ENCODE assay signal across 15 cellular contexts in the genomic region with DNA sequence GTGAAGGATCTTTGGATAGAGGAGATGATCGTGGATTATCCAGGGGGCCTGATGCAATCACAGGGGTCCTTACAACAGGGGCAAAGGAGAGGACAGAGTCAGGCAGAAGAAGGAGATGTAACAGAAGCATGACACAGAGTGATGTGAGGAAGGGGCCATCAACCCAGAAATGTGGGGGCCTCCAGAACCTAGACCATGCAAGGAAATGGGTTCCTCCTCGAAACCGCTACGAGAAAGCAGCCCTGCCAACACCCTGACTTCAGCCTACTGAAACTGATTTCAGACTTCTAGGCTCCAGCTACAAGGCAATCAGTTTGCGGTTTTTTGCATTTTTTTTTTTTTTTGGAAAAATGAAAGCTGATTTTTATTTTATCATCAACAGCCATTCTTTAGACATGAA. TPM values are rescaled to one million over a fixed set of nuclear protein-coding genes. Genes with fewer than 3 reads are reported as not detected.
A peak's percentile ranks its signal among the peaks of the same experiment; 100 is the strongest.
DNase-seq lines count a peak whose midpoint lies in the region; ATAC-seq and TF ChIP-seq lines count a peak whose summit lies in the region.
"Had no signal": no experiment of that assay in that cellular context is flagged by ENCODE, and none has a peak within 500 bp of the region (broad histone marks: within the 10 kb centered on the region; RNA-seq: fewer than 3 reads in every experiment).

No MANE protein-coding gene starts in this region.

- DNase-seq in Calu3 (no peak), RWPE2 (ENCODE audit: low spot score) (peak; percentile 6), mesenteric fat pad (ENCODE audit: low spot score) (peak; percentile 35), sigmoid colon (peak; percentile 42), GM19238 (ENCODE audit: insufficient read length, low spot score) (no peak), esophagus squamous epithelium (lab: John Stamatoyannopoulos, UW) (no peak)
- no peak for DNase-seq in stimulated activated naive CD8-positive, alpha-beta T cell treated with anti-CD3 and anti-CD28 coated beads, Interleukin-15, amount 100 ng/mL, for 72 hours
- DNase-seq: 8988T; AML-193; CD8-positive, alpha-beta memory T cell; DMS79; H9 had no signal

- TF ChIP-seq EP300 in sigmoid colon (IDR thresholded peaks at IDR 0.05) = no peak

- no peaks in the 10 kb centered on the region for H3K9me3 Mint-ChIP-seq in Calu3 (ENCODE audit: low read depth, unreplicated experiment)
- no peaks in the 10 kb centered on the region for H3K9me3 Mint-ChIP-seq in stimulated activated naive CD8-positive, alpha-beta T cell treated with anti-CD3 and anti-CD28 coated beads, Interleukin-15, amount 100 ng/mL, for 72 hours
- H3K9me3 Mint-ChIP-seq: GM23338, H9 had no signal

- H3K36me3 ChIP-seq in RWPE2 (ENCODE audit: low read depth) (no peaks in the 10 kb centered on the region), sigmoid colon (no peaks in the 10 kb centered on the region), esophagus squamous epithelium (no peaks in the 10 kb centered on the region)
- H3K36me3 ChIP-seq: BLaER1 had no signal

- H3K27ac Mint-ChIP-seq in Calu3 (ENCODE audit: unreplicated experiment) = peak overlapping the region; percentile 27
- no peak overlapping the region for H3K27ac Mint-ChIP-seq in stimulated activated naive CD8-positive, alpha-beta T cell treated with anti-CD3 and anti-CD28 coated beads, Interleukin-15, amount 100 ng/mL, for 72 hours
- H3K27ac Mint-ChIP-seq: CD8-positive, alpha-beta memory T cell; GM23338; H9 had no signal

- CTCF ChIA-PET in Calu3 (lab: Charles Lee) = interaction anchor here (0.7 kb wide), 1 partner anchor 17 kb away, joined by 5 read pairs; no protein-coding TSS in a partner anchor

- H3K4me3 ChIP-seq in RWPE2 (ENCODE audit: severe bottlenecking) (no peak overlapping the region), sigmoid colon (no peak overlapping the region), esophagus squamous epithelium (no peak overlapping the region)
- H3K4me3 ChIP-seq: BLaER1, GM12878, GM23338 had no signal

- H3K9me3 ChIP-seq in RWPE2 (ENCODE audit: severe bottlenecking) = no peaks in the 10 kb centered on the region
- H3K9me3 ChIP-seq in sigmoid colon = no peaks in the 10 kb centered on the region
- H3K9me3 ChIP-seq in esophagus squamous epithelium = no peaks in the 10 kb centered on the region

- WGBS in sigmoid colon, 2 donors = 97 to 99% methylated on average over 5 of the region's 5 CpGs
- 98 to 99% methylated on average over 5 of the region's 5 CpGs for WGBS in esophagus squamous epithelium, 2 donors

- no TSS peak for BruUV-seq in Calu3 (replicated peaks; lab: Mats Ljungman, UMichigan)

- TF ChIP-seq POLR2A in sigmoid colon (IDR thresholded peaks at IDR 0.05) = no peak
- no peak for TF ChIP-seq POLR2A in esophagus squamous epithelium (IDR thresholded peaks at IDR 0.05)

- H3K27ac ChIP-seq in RWPE2 (ENCODE audit: poor library complexity, severe bottlenecking) = no peak overlapping the region
- H3K27ac ChIP-seq in sigmoid colon = no peak overlapping the region
- no peak overlapping the region for H3K27ac ChIP-seq in esophagus squamous epithelium
- H3K27ac ChIP-seq: BLaER1 had no signal

- ATAC-seq in RWPE2 (ENCODE audit: low read depth) = no peak
- ATAC-seq in stimulated activated naive CD8-positive, alpha-beta T cell treated with anti-CD3 and anti-CD28 coated beads, Interleukin-15, amount 100 ng/mL, for 72 hours = no peak
- ATAC-seq: GM12878, GM23338 had no signal

- no peak for TF ChIP-seq CTCF in Calu3 (IDR thresholded peaks at IDR 0.05; ENCODE audit: unreplicated experiment)
- no peak for TF ChIP-seq CTCF in RWPE2 (IDR thresholded peaks at IDR 0.05; ENCODE audit: poor library complexity, severe bottlenecking)
- no peak for TF ChIP-seq CTCF in sigmoid colon (IDR thresholded peaks at IDR 0.05)
- no peak for TF ChIP-seq CTCF in esophagus squamous epithelium (IDR thresholded peaks at IDR 0.05)

- H3K36me3 Mint-ChIP-seq in Calu3 (ENCODE audit: insufficient read depth, unreplicated experiment) = peaks cover 12% of the 10 kb centered on the region
- H3K36me3 Mint-ChIP-seq: CD8-positive, alpha-beta memory T cell had no signal

- H3K27me3 Mint-ChIP-seq in Calu3 (ENCODE audit: unreplicated experiment) = no peaks in the 10 kb centered on the region
- peaks cover 10% of the 10 kb centered on the region for H3K27me3 Mint-ChIP-seq in stimulated activated naive CD8-positive, alpha-beta T cell treated with anti-CD3 and anti-CD28 coated beads, Interleukin-15, amount 100 ng/mL, for 72 hours
- H3K27me3 Mint-ChIP-seq: CD8-positive, alpha-beta memory T cell had no signal

- H3K4me3 Mint-ChIP-seq in Calu3 (ENCODE audit: low read depth, unreplicated experiment) = no peak overlapping the region
- no peak overlapping the region for H3K4me3 Mint-ChIP-seq in stimulated activated naive CD8-positive, alpha-beta T cell treated with anti-CD3 and anti-CD28 coated beads, Interleukin-15, amount 100 ng/mL, for 72 hours
- H3K4me3 Mint-ChIP-seq: CD8-positive, alpha-beta memory T cell; GM23338; H9 had no signal

- H3K4me1 ChIP-seq in RWPE2 (ENCODE audit: insufficient read depth, poor library complexity, severe bottlenecking) = peaks cover 15% of the 10 kb centered on the region
- peaks cover 0 to 55% (median 36%) of the 10 kb centered on the region in 4 donors for H3K4me1 ChIP-seq in sigmoid colon
- peaks cover 14 to 56% (median 32%) of the 10 kb centered on the region in 3 donors for H3K4me1 ChIP-seq in esophagus squamous epithelium

- H3K4me1 Mint-ChIP-seq in Calu3 (ENCODE audit: low read depth, unreplicated experiment) = peaks cover 30% of the 10 kb centered on the region
- H3K4me1 Mint-ChIP-seq in stimulated activated naive CD8-positive, alpha-beta T cell treated with anti-CD3 and anti-CD28 coated beads, Interleukin-15, amount 100 ng/mL, for 72 hours = no peaks in the 10 kb centered on the region
- H3K4me1 Mint-ChIP-seq: CD8-positive, alpha-beta memory T cell had no signal

- no peaks in the 10 kb centered on the region for H3K27me3 ChIP-seq in RWPE2 (ENCODE audit: insufficient read depth, poor library complexity, severe bottlenecking)
- H3K27me3 ChIP-seq in sigmoid colon = no peaks in the 10 kb centered on the region
- no peaks in the 10 kb centered on the region for H3K27me3 ChIP-seq in esophagus squamous epithelium
- H3K27me3 ChIP-seq: BLaER1 had no signal

- intact Hi-C loops in Calu3 (cut with micrococcal nuclease; ENCODE audit: unreplicated experiment) = no loop called here
- intact Hi-C loops in sigmoid colon (cut with DNase I) = no loop called here
- intact Hi-C loops in esophagus squamous epithelium (cut with DNase I) = no loop called here

RNA-seq across cellular contexts. Expression of a gene that starts 34.0 kb away (rescaled TPM):
- 13.6 and 17.8 TPM in 2 replicates for total RNA-seq in Calu3 (2022)
- total RNA-seq in mesenteric fat pad = 28.8 TPM
- total RNA-seq in sigmoid colon = 10 to 100 TPM; 17.8 to 38.8 (median 19.1) TPM
- 1 to 10 TPM in 2 of 3 donors, under 1 TPM in 1; 0.69 to 4.3 (median 1.2) TPM for polyA plus RNA-seq in sigmoid colon
- total RNA-seq in esophagus squamous epithelium = 10 to 100 TPM in 1 of 4 donors, 1 to 10 TPM in 3; 3.5 to 12.8 (median 4.5) TPM

Comparison
In these comparisons a context has a peak if more than half of its experiments do, and no peak if none do; other contexts are left out.
1. DNase-seq: peak in RWPE2 (single experiment), mesenteric fat pad (single experiment) and sigmoid colon (single experiment); none in Calu3 (single experiment), GM19238 (single experiment), stimulated activated naive CD8-positive, alpha-beta T cell treated with anti-CD3 and anti-CD28 coated beads, Interleukin-15, amount 100 ng/mL, for 72 hours (0 of 2) and esophagus squamous epithelium (single experiment).